Comparison of ENCODE assay signal across 8 cellular contexts in the genomic region with DNA sequence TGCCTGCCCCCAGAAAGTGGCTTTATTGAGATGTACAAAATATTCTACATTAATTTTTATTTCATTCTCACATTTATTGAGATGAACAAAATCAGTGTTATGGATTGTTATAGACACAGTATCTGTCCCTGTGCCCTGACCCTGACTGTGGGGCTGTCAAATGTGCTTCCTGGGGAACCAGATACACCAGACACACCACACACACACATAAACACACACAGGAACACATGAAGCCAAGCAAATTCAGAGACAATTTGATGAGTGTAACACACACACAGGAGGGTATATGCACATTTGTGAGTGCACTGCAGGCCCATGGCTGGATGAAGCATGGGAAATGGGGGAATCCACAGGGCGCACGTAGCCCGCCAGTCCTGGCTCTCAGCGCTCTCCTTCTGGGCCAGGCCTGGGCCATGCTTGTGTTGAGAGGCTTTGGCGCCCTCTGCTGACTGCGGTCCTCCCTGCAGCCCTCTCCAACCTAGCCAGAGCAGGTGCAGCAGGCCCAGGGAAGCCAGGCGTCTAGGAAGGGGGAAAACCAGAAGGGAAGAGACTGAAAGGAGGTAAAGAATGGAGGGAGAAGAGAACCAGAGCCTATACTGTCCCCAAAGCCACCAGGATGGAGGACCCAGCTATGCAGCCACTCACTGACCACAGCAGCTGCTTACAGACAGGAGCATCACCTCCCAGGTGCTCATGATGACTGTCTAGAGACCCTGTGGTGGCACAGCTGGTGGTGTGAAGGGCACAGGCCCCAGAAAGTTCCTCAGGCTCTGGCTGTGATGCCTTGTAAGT. TPM values are rescaled to one million over a fixed set of nuclear protein-coding genes. Genes with fewer than 3 reads are reported as not detected.
A peak's percentile ranks its signal among the peaks of the same experiment; 100 is the strongest.
DNase-seq lines count a peak whose midpoint lies in the region; FAIRE-seq and TF ChIP-seq lines count a peak whose summit lies in the region.

No MANE protein-coding gene starts in this region.

- H3K4me1 ChIP-seq in neutrophil (ENCODE audit: control insufficient read depth in 1 of 2, insufficient read depth in 1 of 2, low read depth in 1 of 2, low read length in 1 of 2): peaks cover 0 to 3% of the 10 kb centered on the region in 2 experiments

- H3K4me3 ChIP-seq in fibroblast of pulmonary artery (replicated peaks; ENCODE audit: low read depth, low read length) (no peak overlapping the region), neutrophil (ENCODE audit: low read depth in 1 of 2, low read length in 1 of 2) (no peak overlapping the region)

- H3K36me3 ChIP-seq in neutrophil: no peaks in the 10 kb centered on the region

- peak; percentile 67 for DNase-seq in NCI-H1436 (lab: John Stamatoyannopoulos, UW)
- DNase-seq in NCI-H1436 treated with DMSO at 0.1 percent for 48 hours (lab: John Stamatoyannopoulos, UW): no peak
- DNase-seq in HT1080 (ENCODE audit: low read depth): peak; percentile 63
- DNase-seq in RCC 7860 (ENCODE audit: low spot score): peak; percentile 35
- peak; percentile 44 for DNase-seq in activated T-helper 1 cell treated with Interleukin-2 at 50 U/mL for 16 hours (ENCODE audit: low read depth)
- peak; percentile 78 for DNase-seq in fibroblast of pulmonary artery (ENCODE audit: low read depth)
- DNase-seq in superior temporal gyrus (ENCODE audit: extremely low spot score): peak; percentile 87

- H3K27ac ChIP-seq in neutrophil: no peak overlapping the region

- peak; percentile 96 for TF ChIP-seq CTCF in fibroblast of pulmonary artery (IDR thresholded peaks at IDR 0.05; ENCODE audit: low read length, missing control alignments)
- TF ChIP-seq CTCF in neutrophil (IDR thresholded peaks at IDR 0.05): peak; percentile 88

- H3K27me3 ChIP-seq in neutrophil: no peaks in the 10 kb centered on the region

- H3K9me3 ChIP-seq in neutrophil: no peaks in the 10 kb centered on the region

- FAIRE-seq in RCC 7860 (lab: Jason Lieb, UNC): no peak

RNA-seq across cellular contexts. Expression of a gene that starts 18.0 kb away (rescaled TPM):
- 51.8 and 67.5 TPM in 2 replicates for total RNA-seq in HT1080 (2014; rRNA removed; shearing (Covaris generic))
- polyA plus RNA-seq in HT1080 (2015; cell fraction: cytosol; rRNA removed): 51.4 and 57.1 TPM in 2 replicates
- 50.3 and 62.8 TPM in 2 replicates for polyA plus RNA-seq in HT1080 (2015; cell fraction: nucleus; rRNA removed)

RNA-seq across cellular contexts. Expression of a gene that starts 34.9 kb away (rescaled TPM):
- total RNA-seq in HT1080 (2014; rRNA removed; shearing (Covaris generic)): not detected in 2 replicates
- polyA plus RNA-seq in HT1080 (2015; cell fraction: cytosol; rRNA removed): not detected in 2 replicates
- polyA plus RNA-seq in HT1080 (2015; cell fraction: nucleus; rRNA removed): not detected in 2 replicates
